Comparison of ENCODE assay signal across 3 cellular contexts in the genomic region with DNA sequence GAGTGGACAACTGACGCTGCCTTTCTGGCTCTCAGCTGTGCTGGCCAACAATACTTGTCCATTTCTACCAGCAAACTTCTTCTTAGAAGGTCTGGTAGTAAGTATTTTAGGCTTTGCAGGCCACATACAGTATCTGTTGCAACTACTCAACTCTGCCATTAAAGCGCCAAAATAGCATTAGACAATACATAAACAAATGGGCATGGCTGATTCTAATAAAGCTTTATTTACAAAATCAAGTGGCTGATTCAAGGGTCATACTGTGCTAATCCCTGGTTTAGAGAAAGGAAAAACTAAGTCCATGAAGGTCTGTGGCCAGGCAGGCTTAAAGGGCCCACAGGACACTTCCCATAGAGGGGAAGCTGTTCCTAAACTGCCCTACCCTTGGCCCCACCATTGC.
TF ChIP-seq lines count a peak whose summit lies in the region.

No MANE protein-coding gene starts in this region.

TF ChIP-seq in K562, 482 proteins besides CTCF, POLR2A, EP300 and RAD21:
- TF ChIP-seq FUS (optimal IDR thresholded peaks at IDR 0.05; ENCODE audit: low read depth, low read length) = no peak
- TF ChIP-seq, protein P1, sequence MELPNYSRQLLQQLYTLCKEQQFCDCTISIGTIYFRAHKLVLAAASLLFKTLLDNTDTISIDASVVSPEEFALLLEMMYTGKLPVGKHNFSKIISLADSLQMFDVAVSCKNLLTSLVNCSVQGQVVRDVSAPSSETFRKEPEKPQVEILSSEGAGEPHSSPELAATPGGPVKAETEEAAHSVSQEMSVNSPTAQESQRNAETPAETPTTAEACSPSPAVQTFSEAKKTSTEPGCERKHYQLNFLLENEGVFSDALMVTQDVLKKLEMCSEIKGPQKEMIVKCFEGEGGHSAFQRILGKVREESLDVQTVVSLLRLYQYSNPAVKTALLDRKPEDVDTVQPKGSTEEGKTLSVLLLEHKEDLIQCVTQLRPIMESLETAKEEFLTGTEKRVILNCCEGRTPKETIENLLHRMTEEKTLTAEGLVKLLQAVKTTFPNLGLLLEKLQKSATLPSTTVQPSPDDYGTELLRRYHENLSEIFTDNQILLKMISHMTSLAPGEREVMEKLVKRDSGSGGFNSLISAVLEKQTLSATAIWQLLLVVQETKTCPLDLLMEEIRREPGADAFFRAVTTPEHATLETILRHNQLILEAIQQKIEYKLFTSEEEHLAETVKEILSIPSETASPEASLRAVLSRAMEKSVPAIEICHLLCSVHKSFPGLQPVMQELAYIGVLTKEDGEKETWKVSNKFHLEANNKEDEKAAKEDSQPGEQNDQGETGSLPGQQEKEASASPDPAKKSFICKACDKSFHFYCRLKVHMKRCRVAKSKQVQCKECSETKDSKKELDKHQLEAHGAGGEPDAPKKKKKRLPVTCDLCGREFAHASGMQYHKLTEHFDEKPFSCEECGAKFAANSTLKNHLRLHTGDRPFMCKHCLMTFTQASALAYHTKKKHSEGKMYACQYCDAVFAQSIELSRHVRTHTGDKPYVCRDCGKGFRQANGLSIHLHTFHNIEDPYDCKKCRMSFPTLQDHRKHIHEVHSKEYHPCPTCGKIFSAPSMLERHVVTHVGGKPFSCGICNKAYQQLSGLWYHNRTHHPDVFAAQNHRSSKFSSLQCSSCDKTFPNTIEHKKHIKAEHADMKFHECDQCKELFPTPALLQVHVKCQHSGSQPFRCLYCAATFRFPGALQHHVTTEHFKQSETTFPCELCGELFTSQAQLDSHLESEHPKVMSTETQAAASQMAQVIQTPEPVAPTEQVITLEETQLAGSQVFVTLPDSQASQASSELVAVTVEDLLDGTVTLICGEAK (IDR thresholded peaks at IDR 0.05) = peak; percentile 79
- TF ChIP-seq, protein P1 (CRISPR knock-in tag; IDR thresholded peaks at IDR 0.05) = no peak
TF ChIP-seq in K562: peak in this region for 1.

TF ChIP-seq in liver, 16 proteins besides CTCF, POLR2A, EP300 and RAD21:
- no peak for TF ChIP-seq RXRA (IDR thresholded peaks at IDR 0.05)
TF ChIP-seq in liver: peak in this region for 0.

TF ChIP-seq in HEK293T, 16 proteins besides CTCF, POLR2A, EP300 and RAD21:
- TF ChIP-seq PKNOX1 (IDR thresholded peaks at IDR 0.05) = no peak
